Comparison of ENCODE assay signal across 8 cellular contexts in the genomic region with DNA sequence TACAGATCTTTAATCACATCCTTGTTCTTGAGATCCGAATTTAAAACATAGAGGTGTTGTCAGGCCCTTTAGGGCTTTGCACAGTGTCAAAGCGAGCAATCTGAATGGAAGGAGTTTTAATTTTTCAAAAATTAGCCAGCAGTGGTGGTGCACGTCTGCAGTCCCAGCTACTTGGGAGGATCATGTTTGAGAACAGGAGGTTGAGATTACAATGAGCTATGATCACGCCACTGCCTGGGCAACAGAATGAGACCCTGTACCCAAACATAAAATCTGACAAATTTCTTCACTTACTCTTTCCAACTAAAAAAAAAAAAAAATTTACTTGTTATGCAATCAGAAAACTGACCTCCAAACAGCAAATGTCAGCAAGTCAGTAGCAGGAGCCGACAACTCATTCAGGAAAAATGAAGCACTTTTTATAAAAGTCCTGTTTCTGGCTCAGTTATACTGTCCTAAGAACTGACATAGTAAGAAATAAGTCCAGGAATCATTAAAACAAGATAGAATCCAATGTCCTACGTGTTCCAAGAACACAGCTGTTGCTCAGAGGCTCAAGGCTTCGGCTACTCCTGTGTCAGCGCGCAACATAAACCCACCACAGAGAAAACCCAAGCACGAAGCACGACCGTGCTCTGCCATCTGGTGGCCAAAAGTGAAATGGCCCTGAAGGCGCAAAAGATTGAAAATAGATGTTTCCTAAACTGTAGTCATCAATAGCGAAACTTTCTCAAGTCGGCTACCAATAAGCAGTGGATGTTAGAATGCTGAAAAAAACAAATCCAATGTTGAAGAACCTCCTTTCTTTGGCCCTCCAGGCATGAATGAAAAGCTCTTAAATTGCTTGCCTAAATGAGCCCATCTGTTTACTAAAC.
DNase-seq lines count a peak whose midpoint lies in the region; ATAC-seq and TF ChIP-seq lines count a peak whose summit lies in the region.

No MANE protein-coding gene starts in this region.

- TF ChIP-seq POLR2A in gastroesophageal sphincter (IDR thresholded peaks at IDR 0.05) (no peak), uterus (IDR thresholded peaks at IDR 0.05) (no peak)

- CTCF ChIA-PET in RWPE1 (lab: Yijun Ruan, JAX): interaction anchor here (0.6 to 1.5 kb wide), 17 partner anchors 9 to 1311 kb away, joined by 3 to 7 read pairs (median 4); no protein-coding TSS in a partner anchor

- peak; percentile 86 for ATAC-seq in GM21528 (IDR thresholded peaks at IDR 0.05; ENCODE audit: low FRiP score, unreplicated experiment)
- ATAC-seq in gastroesophageal sphincter: peak; percentile 91

- in situ Hi-C loops in KBM-7 (cut with MboI; ENCODE audit: low pct_unique_long_range_greater_than_20kb, low sequenced_read_pairs): no loop called here

- H3K9me3 ChIP-seq in gastroesophageal sphincter: peaks cover 0 to 5% (median 0%) of the 10 kb centered on the region in 3 donors
- no peaks in the 10 kb centered on the region for H3K9me3 ChIP-seq in uterus

- 18 to 19% methylated on average over 13 to 15 of the region's 15 CpGs for WGBS in gastroesophageal sphincter (ENCODE audit: low coverage in 1 of 2), 2 donors

- TF ChIP-seq CTCF in RWPE1 (conservative IDR thresholded peaks at IDR 0.05; ENCODE audit: low read depth) (peak; percentile 90), gastroesophageal sphincter (IDR thresholded peaks at IDR 0.05) (peak; percentile 90 to 93 (median 92)), uterus (IDR thresholded peaks at IDR 0.05) (peak; percentile 81 to 92 (median 90))

- peak; percentile 54 for DNase-seq in Daoy (ENCODE audit: low read depth)
- peak; percentile 73 for DNase-seq in KBM-7
- peak; percentile 58 for DNase-seq in RWPE1 (ENCODE audit: low spot score)
- peak; percentile 80 for DNase-seq in activated effector memory CD4-positive, alpha-beta T cell treated with anti-CD3 and anti-CD28 coated beads, Interleukin-2, amount 50 U/mL, for 16 hours
- peak in 9 of 10 donors; percentile 19 to 93 (median 70) for DNase-seq in posterior cingulate gyrus
- peak; percentile 75 to 78 for DNase-seq in uterus

- H3K27me3 ChIP-seq in gastroesophageal sphincter: no peaks in the 10 kb centered on the region
- H3K27me3 ChIP-seq in uterus: no peaks in the 10 kb centered on the region

- POLR2A ChIA-PET in RWPE1 (lab: Yijun Ruan, JAX; ENCODE audit: low non-redundant PET): no interaction called here

- no peak for TF ChIP-seq EP300 in gastroesophageal sphincter (IDR thresholded peaks at IDR 0.05)

- H3K36me3 ChIP-seq in gastroesophageal sphincter (no peaks in the 10 kb centered on the region), uterus (no peaks in the 10 kb centered on the region)

- peaks cover 0 to 18% (median 4%) of the 10 kb centered on the region in 3 donors for H3K4me1 ChIP-seq in gastroesophageal sphincter
- H3K4me1 ChIP-seq in uterus: no peaks in the 10 kb centered on the region

- H3K27ac ChIP-seq in RWPE1: no peak overlapping the region
- peak overlapping the region in 2 of 4 donors; percentile 19 to 38 for H3K27ac ChIP-seq in gastroesophageal sphincter
- H3K27ac ChIP-seq in uterus: peak overlapping the region; percentile 41 to 49

- H3K4me3 ChIP-seq in gastroesophageal sphincter (no peak overlapping the region), uterus (no peak overlapping the region)

- intact Hi-C loops in posterior cingulate gyrus (cut with DNase I): loop anchor here (5.0 kb wide), 1 partner anchor 181 kb away; no protein-coding TSS in a partner anchor
- intact Hi-C loops in uterus (cut with DNase I; ENCODE audit: low total_unique reads): no loop called here
